Comparison of ENCODE assay signal across 21 cellular contexts in genomic region chr10:119361037-119361436, GRCh38.
DNase-seq lines count a peak whose midpoint lies in the region; ATAC-seq, FAIRE-seq and TF ChIP-seq lines count a peak whose summit lies in the region.
"Had no signal": no experiment of that assay in that cellular context is flagged by ENCODE, and none has a peak within 500 bp of the region (broad histone marks: within the 10 kb centered on the region; RNA-seq: fewer than 3 reads in every experiment).

No MANE protein-coding gene starts in this region.

- H3K9ac ChIP-seq in kidney (ENCODE audit: low read length in 2 of 2): no peak overlapping the region
- H3K9ac ChIP-seq in neuronal stem cell (ENCODE audit: low read depth, low read length, poor library complexity): no peak overlapping the region

- intact Hi-C loops in left ventricle myocardium inferior (cut with micrococcal nuclease) (no loop called here), left cardiac atrium (cut with DNase I) (no loop called here), kidney (cut with DNase I) (no loop called here), ascending aorta (cut with DNase I) (no loop called here)

- peaks cover 86% of the 10 kb centered on the region for H3K4me1 ChIP-seq in left ventricle myocardium inferior
- H3K4me1 ChIP-seq in kidney (ENCODE audit: control insufficient read depth in 1 of 2, insufficient read depth in 1 of 2, low read depth in 1 of 2, low read length in 2 of 2): no peaks in the 10 kb centered on the region
- peaks cover 2 to 6% of the 10 kb centered on the region in 2 donors for H3K4me1 ChIP-seq in neuronal stem cell (ENCODE audit: control insufficient read depth in 2 of 2, insufficient read depth in 1 of 2, low read depth in 1 of 2, low read length in 2 of 2)
- H3K4me1 ChIP-seq in upper lobe of left lung: peaks cover 36 to 65% (median 46%) of the 10 kb centered on the region in 4 donors
- H3K4me1 ChIP-seq in ascending aorta: peaks cover 16 to 30% of the 10 kb centered on the region in 2 donors

- no peak for FAIRE-seq in kidney (lab: Jason Lieb, UNC)
- FAIRE-seq: D721Med, RCC 7860 had no signal

- H2AFZ ChIP-seq in neuronal stem cell (ENCODE audit: low read length): no peak overlapping the region

- H3K18ac ChIP-seq in neuronal stem cell (ENCODE audit: low read length): no peak overlapping the region

- H3K27ac ChIP-seq in left ventricle myocardium inferior (replicated peaks) (peak overlapping the region; percentile 91), kidney (ENCODE audit: low read depth in 2 of 2, low read length in 2 of 2) (no peak overlapping the region), neuronal stem cell (replicated peaks; ENCODE audit: low read length) (no peak overlapping the region), upper lobe of left lung (peak overlapping the region in 3 of 4 donors; percentile 10 to 69 (median 51)), ascending aorta (peak overlapping the region in 1 of 2 donors; percentile 26)
- H3K27ac ChIP-seq: HL-60 had no signal

- no peak overlapping the region for H4K8ac ChIP-seq in neuronal stem cell (ENCODE audit: low read depth, low read length)

- H3K9me3 ChIP-seq in left ventricle myocardium inferior (replicated peaks) (peaks cover 3% of the 10 kb centered on the region), kidney (ENCODE audit: control insufficient read depth in 1 of 2, low read length in 2 of 2) (peaks cover 0 to 9% of the 10 kb centered on the region in 2 donors), neuronal stem cell (replicated peaks in 1 of 2; ENCODE audit: control insufficient read depth in 2 of 2, insufficient read depth in 1 of 2, low read depth in 1 of 2, low read length in 2 of 2) (peaks cover 3 to 15% of the 10 kb centered on the region in 2 donors), upper lobe of left lung (peaks cover 0 to 5% (median 2%) of the 10 kb centered on the region in 4 donors), ascending aorta (peaks cover 0 to 2% of the 10 kb centered on the region in 2 donors)

- no peak overlapping the region for H2BK120ac ChIP-seq in neuronal stem cell (ENCODE audit: low read depth, low read length)

- H3K4me3 ChIP-seq in left ventricle myocardium inferior (no peak overlapping the region), kidney (ENCODE audit: low read length in 2 of 2) (no peak overlapping the region), neuronal stem cell (ENCODE audit: low read length in 2 of 2) (no peak overlapping the region), upper lobe of left lung (no peak overlapping the region), ascending aorta (no peak overlapping the region)

- H4K91ac ChIP-seq in neuronal stem cell (ENCODE audit: low read depth, low read length, poor library complexity): no peak overlapping the region

- TF ChIP-seq EP300 in upper lobe of left lung (IDR thresholded peaks at IDR 0.05): no peak

- no peak overlapping the region for H3K14ac ChIP-seq in neuronal stem cell (ENCODE audit: low read length)

- H3K79me1 ChIP-seq in neuronal stem cell (ENCODE audit: low read depth, low read length): no peaks in the 10 kb centered on the region

- peak overlapping the region; percentile 27 for H2AK5ac ChIP-seq in neuronal stem cell (ENCODE audit: low read depth, low read length)

- no peak overlapping the region for H2BK12ac ChIP-seq in neuronal stem cell (ENCODE audit: low read length)

- no peak overlapping the region for H2BK5ac ChIP-seq in neuronal stem cell (ENCODE audit: low read length)

- no peak for TF ChIP-seq POLR2A in upper lobe of left lung (IDR thresholded peaks at IDR 0.05)

- H3K36me3 ChIP-seq in left ventricle myocardium inferior (peaks cover 4% of the 10 kb centered on the region), kidney (ENCODE audit: control insufficient read depth in 1 of 2, insufficient read depth in 2 of 2, low read length in 2 of 2) (no peaks in the 10 kb centered on the region), neuronal stem cell (replicated peaks in 1 of 2; ENCODE audit: control insufficient read depth in 2 of 2, insufficient read depth in 2 of 2, low read length in 2 of 2) (no peaks in the 10 kb centered on the region), upper lobe of left lung (no peaks in the 10 kb centered on the region), ascending aorta (no peaks in the 10 kb centered on the region)

- H2BK15ac ChIP-seq in neuronal stem cell (ENCODE audit: low read length): no peak overlapping the region

- no peak overlapping the region for H3K4ac ChIP-seq in neuronal stem cell (ENCODE audit: low read length)

- H3K23ac ChIP-seq in neuronal stem cell (ENCODE audit: low read depth, low read length, poor library complexity): no peak overlapping the region

- no peaks in the 10 kb centered on the region for H3K27me3 ChIP-seq in left ventricle myocardium inferior (ENCODE audit: low read depth)
- H3K27me3 ChIP-seq in neuronal stem cell (ENCODE audit: control insufficient read depth in 3 of 3, insufficient read depth in 3 of 3, low read depth in 1 of 3, low read length in 3 of 3): no peaks in the 10 kb centered on the region
- H3K27me3 ChIP-seq in upper lobe of left lung: no peaks in the 10 kb centered on the region
- no peaks in the 10 kb centered on the region for H3K27me3 ChIP-seq in ascending aorta

- H3K4me2 ChIP-seq in neuronal stem cell (ENCODE audit: insufficient read depth, low read length, poor library complexity, severe bottlenecking): no peak overlapping the region

- no peak for TF ChIP-seq CTCF in left ventricle myocardium inferior (IDR thresholded peaks at IDR 0.05; ENCODE audit: borderline replicate concordance)
- no peak for TF ChIP-seq CTCF in kidney (IDR thresholded peaks at IDR 0.05; ENCODE audit: borderline replicate concordance, extremely low read depth, insufficient read depth)
- no peak for TF ChIP-seq CTCF in upper lobe of left lung (IDR thresholded peaks at IDR 0.05)
- TF ChIP-seq CTCF in ascending aorta (IDR thresholded peaks at IDR 0.05): no peak

- no CpG with 5 or more reads among the region's 10 CpGs for WGBS in neuronal stem cell (ENCODE audit: extremely low coverage in 2 of 2, insufficient read length in 2 of 2, insufficient replicate concordance in 1 of 2), 2 donors
- 86 to 90% methylated on average over 4 to 10 of the region's 10 CpGs for WGBS in upper lobe of left lung, 2 donors

- ATAC-seq in left cardiac atrium (no peak), upper lobe of left lung (ENCODE audit: low FRiP score in 2 of 2) (no peak), HG02840 (IDR thresholded peaks at IDR 0.05; ENCODE audit: low FRiP score, unreplicated experiment) (no peak), HG03571 (IDR thresholded peaks at IDR 0.05; ENCODE audit: unreplicated experiment) (no peak)

- DNase-seq in left ventricle myocardium inferior (no peak), left cardiac atrium (no peak), kidney (peak; percentile 43), neuronal stem cell (ENCODE audit: low spot score) (no peak), upper lobe of left lung (no peak), ascending aorta (ENCODE audit: low spot score in 2 of 2) (no peak)
- DNase-seq: AML-193, EL, GF-D8, H7, NCI-H1092, NCI-H1436 treated with DMSO at 0.1 percent for 48 hours, NCI-H1930, NCI-H2227 treated with DMSO at 0.1 percent for 48 hours, NCI-H510A treated with DMSO at 0.1 percent for 48 hours, NCI-H748 treated with DMSO at 0.1 percent for 48 hours had no signal

Comparison
In these comparisons a context has a peak if more than half of its experiments do, and no peak if none do; other contexts are left out.
1. H3K27ac ChIP-seq: peak in left ventricle myocardium inferior (single experiment) and upper lobe of left lung (3 of 4); none in kidney (0 of 2) and neuronal stem cell (single experiment).